28 cellular contexts compared by ENCODE assay signal in genomic region chr12:74665690-74666089, GRCh38.
"Had no signal": no experiment of that assay in that cellular context is flagged by ENCODE, and none has a peak within 500 bp of the region (broad histone marks: within the 10 kb centered on the region; RNA-seq: fewer than 3 reads in every experiment).

No MANE protein-coding gene starts in this region.

- H3K4me1 ChIP-seq: stomach, suprapubic skin, testis, thyroid gland, tibial artery, tibial nerve, transverse colon, upper lobe of left lung, upper lobe of right lung, uterus, vagina had no signal

- H3K27ac Mint-ChIP-seq: stimulated activated effector memory CD8-positive, alpha-beta T cell treated with anti-CD3 and anti-CD28 coated beads, Interleukin-12 subunit alpha, Interleukin-12 subunit beta, amount 100 ng/mL, for 72 hours; stimulated activated memory B cell treated with anti-CD40 and anti-IgM and Interleukin-4, amounts not matched to agents 10 μg/mL and 1 μg/mL and 100 μg/mL, for 72 hours; stimulated activated naive B cell treated with anti-CD40 and anti-IgM and Interleukin-4, amounts not matched to agents 10 μg/mL and 1 μg/mL and 100 μg/mL, for 72 hours; stimulated activated naive CD8-positive, alpha-beta T cell treated with anti-CD3 and anti-CD28 coated beads, Interleukin-15, amount 100 ng/mL, for 72 hours; stimulated activated naive CD8-positive, alpha-beta T cell treated with anti-CD3 and anti-CD28 coated beads, Interleukin-15, Interleukin-2, amounts not matched to agents 100 ng/mL and 50 ng/mL, for 24 hours; type B pancreatic cell had no signal

- H3K27ac ChIP-seq: stomach, suprapubic skin, testis, thoracic aorta, thyroid gland, tibial artery, tibial nerve, transverse colon, upper lobe of left lung, upper lobe of right lung, uterus, vagina had no signal

- H3K4me1 Mint-ChIP-seq: stimulated activated effector memory CD8-positive, alpha-beta T cell treated with anti-CD3 and anti-CD28 coated beads, Interleukin-12 subunit alpha, Interleukin-12 subunit beta, amount 100 ng/mL, for 72 hours; stimulated activated memory B cell treated with anti-CD40 and anti-IgM and Interleukin-4, amounts not matched to agents 10 μg/mL and 1 μg/mL and 100 μg/mL, for 72 hours; stimulated activated naive B cell treated with anti-CD40 and anti-IgM and Interleukin-4, amounts not matched to agents 10 μg/mL and 1 μg/mL and 100 μg/mL, for 72 hours; stimulated activated naive CD8-positive, alpha-beta T cell treated with anti-CD3 and anti-CD28 coated beads, Interleukin-15, amount 100 ng/mL, for 72 hours had no signal

- H3K27me3 ChIP-seq: stomach, suprapubic skin, testis, thyroid gland, tibial artery, tibial nerve, transverse colon, upper lobe of left lung, upper lobe of right lung, uterus, vagina had no signal

- H3K36me3 Mint-ChIP-seq: stimulated activated effector memory CD8-positive, alpha-beta T cell treated with anti-CD3 and anti-CD28 coated beads, Interleukin-12 subunit alpha, Interleukin-12 subunit beta, amount 100 ng/mL, for 72 hours; stimulated activated memory B cell treated with anti-CD40 and anti-IgM and Interleukin-4, amounts not matched to agents 10 μg/mL and 1 μg/mL and 100 μg/mL, for 72 hours; stimulated activated naive B cell treated with anti-CD40 and anti-IgM and Interleukin-4, amounts not matched to agents 10 μg/mL and 1 μg/mL and 100 μg/mL, for 72 hours; type B pancreatic cell had no signal

- H3K36me3 ChIP-seq: stomach, suprapubic skin, thoracic aorta, thyroid gland, tibial artery, tibial nerve, transverse colon, upper lobe of left lung, upper lobe of right lung, uterus, vagina had no signal

- H3K9me3 ChIP-seq: stomach, suprapubic skin, testis, thoracic aorta, thyroid gland, tibial artery, tibial nerve, transverse colon, upper lobe of left lung, upper lobe of right lung, uterus, vagina had no signal

- H3K27me3 Mint-ChIP-seq: stimulated activated memory B cell treated with anti-CD40 and anti-IgM and Interleukin-4, amounts not matched to agents 10 μg/mL and 1 μg/mL and 100 μg/mL, for 72 hours; stimulated activated naive B cell treated with anti-CD40 and anti-IgM and Interleukin-4, amounts not matched to agents 10 μg/mL and 1 μg/mL and 100 μg/mL, for 72 hours had no signal

- ATAC-seq: stimulated activated effector memory CD8-positive, alpha-beta T cell treated with anti-CD3 and anti-CD28 coated beads, Interleukin-12 subunit alpha, Interleukin-12 subunit beta, amount 100 ng/mL, for 72 hours; stimulated activated memory B cell treated with anti-CD40 and anti-IgM and Interleukin-4, amounts not matched to agents 10 μg/mL and 1 μg/mL and 100 μg/mL, for 72 hours; stimulated activated naive B cell treated with anti-CD40 and anti-IgM and Interleukin-4, amounts not matched to agents 10 μg/mL and 1 μg/mL and 100 μg/mL, for 72 hours; stimulated activated naive CD8-positive, alpha-beta T cell treated with anti-CD3 and anti-CD28 coated beads, Interleukin-15, amount 100 ng/mL, for 72 hours; stimulated activated naive CD8-positive, alpha-beta T cell treated with anti-CD3 and anti-CD28 coated beads, Interleukin-15, Interleukin-2, amounts not matched to agents 100 U/mL and 50 U/mL, for 24 hours; upper lobe of right lung had no signal

- H3K4me3 Mint-ChIP-seq: stimulated activated effector memory CD8-positive, alpha-beta T cell treated with anti-CD3 and anti-CD28 coated beads, Interleukin-12 subunit alpha, Interleukin-12 subunit beta, amount 100 ng/mL, for 72 hours; stimulated activated memory B cell treated with anti-CD40 and anti-IgM and Interleukin-4, amounts not matched to agents 10 μg/mL and 1 μg/mL and 100 μg/mL, for 72 hours; stimulated activated naive B cell treated with anti-CD40 and anti-IgM and Interleukin-4, amounts not matched to agents 10 μg/mL and 1 μg/mL and 100 μg/mL, for 72 hours; stimulated activated naive CD8-positive, alpha-beta T cell treated with anti-CD3 and anti-CD28 coated beads, Interleukin-15, amount 100 ng/mL, for 72 hours; stimulated activated naive CD8-positive, alpha-beta T cell treated with anti-CD3 and anti-CD28 coated beads, Interleukin-15, Interleukin-2, amounts not matched to agents 100 ng/mL and 50 ng/mL, for 24 hours; type B pancreatic cell had no signal

- DNase-seq: stimulated activated CD4-positive, alpha-beta T cell treated with anti-CD3 and anti-CD28 coated beads, Interleukin-2, amount 100 ng/mL, for 48 hours; stimulated activated CD4-positive, alpha-beta T cell treated with anti-CD3 and anti-CD28 coated beads, Interleukin-4, amount 100 ng/mL, for 1 hour; stimulated activated CD4-positive, alpha-beta T cell treated with anti-CD3 and anti-CD28 coated beads, Interleukin-4, amount 100 ng/mL, for 24 hours; stimulated activated CD4-positive, alpha-beta T cell treated with anti-CD3 and anti-CD28 coated beads, Interleukin-4, amount 100 ng/mL, for 4 hours; stimulated activated CD8-positive, alpha-beta memory T cell treated with anti-CD3 and anti-CD28 coated beads, Interleukin-4, amount 100 ng/mL, for 48 hours; stimulated activated naive B cell treated with anti-CD40 and anti-IgM and Interleukin-4, amounts not matched to agents 10 μg/mL and 1 μg/mL and 100 μg/mL, for 72 hours; stimulated activated naive CD4-positive, alpha-beta T cell; stimulated activated naive CD4-positive, alpha-beta T cell treated with Interleukin-2 at 50 U/mL for 16 hours; stimulated activated naive CD8-positive, alpha-beta T cell treated with anti-CD3 and anti-CD28 coated beads, Interleukin-15, amount 100 ng/mL, for 72 hours; stimulated activated naive CD8-positive, alpha-beta T cell treated with anti-CD3 and anti-CD28 coated beads, Interleukin-15, Interleukin-2, amounts not matched to agents 100 U/mL and 50 U/mL, for 24 hours; stomach; substantia nigra; testis; thyroid gland; tibial artery; transverse colon; trophoblast cell; upper lobe of left lung; upper lobe of right lung; uterus had no signal

- H3K4me3 ChIP-seq: stomach, suprapubic skin, testis, thoracic aorta, thyroid gland, tibial artery, tibial nerve, transverse colon, upper lobe of left lung, upper lobe of right lung, uterus, vagina had no signal

- H3K9me3 Mint-ChIP-seq: stimulated activated memory B cell treated with anti-CD40 and anti-IgM and Interleukin-4, amounts not matched to agents 10 μg/mL and 1 μg/mL and 100 μg/mL, for 72 hours; stimulated activated naive B cell treated with anti-CD40 and anti-IgM and Interleukin-4, amounts not matched to agents 10 μg/mL and 1 μg/mL and 100 μg/mL, for 72 hours; stimulated activated naive CD8-positive, alpha-beta T cell treated with anti-CD3 and anti-CD28 coated beads, Interleukin-15, amount 100 ng/mL, for 72 hours; stimulated activated naive CD8-positive, alpha-beta T cell treated with anti-CD3 and anti-CD28 coated beads, Interleukin-15, Interleukin-2, amounts not matched to agents 100 ng/mL and 50 ng/mL, for 24 hours; type B pancreatic cell had no signal
